30 cellular contexts compared by ENCODE assay signal in the genomic region with DNA sequence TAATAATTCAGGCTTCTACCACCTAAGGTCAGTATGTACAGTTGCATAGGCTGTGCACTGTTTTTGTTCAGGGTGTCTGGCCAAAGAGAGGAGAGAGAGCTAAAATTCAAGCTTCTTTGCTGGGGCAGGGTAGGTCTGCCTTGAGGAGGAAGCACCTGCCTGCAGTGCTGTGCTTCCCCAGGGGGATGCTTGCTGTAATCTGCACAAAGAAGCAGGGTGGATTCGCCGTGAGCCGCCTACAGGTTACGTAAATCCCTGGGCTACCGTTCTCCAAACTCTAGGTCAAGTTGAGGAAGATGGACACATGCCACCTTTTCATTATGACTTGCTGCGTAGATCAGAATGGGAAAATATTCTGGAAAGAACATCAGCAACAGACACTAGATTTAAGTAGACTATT.
DNase-seq lines count a peak whose midpoint lies in the region; ATAC-seq, FAIRE-seq and TF ChIP-seq lines count a peak whose summit lies in the region.
"Had no signal": no experiment of that assay in that cellular context is flagged by ENCODE, and none has a peak within 500 bp of the region (broad histone marks: within the 10 kb centered on the region; RNA-seq: fewer than 3 reads in every experiment).

No MANE protein-coding gene starts in this region.

- ATAC-seq in heart left ventricle (peak in 1 of 4 donors; percentile 77), left cardiac atrium (no peak)
- ATAC-seq: activated T-helper 17 cell treated with anti-CD3 and anti-CD28 coated beads, Interleukin-2, amount 50 U/mL, for 72 hours; naive thymus-derived CD4-positive, alpha-beta T cell; stimulated activated memory B cell treated with anti-CD40 and anti-IgM and Interleukin-4, amounts not matched to agents 10 μg/mL and 1 μg/mL and 100 μg/mL, for 72 hours had no signal

- intact Hi-C loops in heart left ventricle (cut with DNase I) (loop anchor here in 2 of 10 donors (5.0 to 10.0 kb wide), 3 partner anchors 104 to 434 kb away; no protein-coding TSS in a partner anchor), left cardiac atrium (cut with DNase I) (no loop called here), stomach (cut with DNase I; ENCODE audit: low total_unique reads) (no loop called here)

- no peak overlapping the region for H3K23ac ChIP-seq in mesenchymal stem cell (ENCODE audit: low read length in 2 of 2)

- H4K8ac ChIP-seq in mesenchymal stem cell (ENCODE audit: low read length), result peak overlapping the region; percentile 38

- H4K91ac ChIP-seq in mesenchymal stem cell (ENCODE audit: low read length), result peak overlapping the region; percentile 92

- no peak overlapping the region for H3K4me3 Mint-ChIP-seq in endodermal cell
- H3K4me3 Mint-ChIP-seq: activated CD4-positive, alpha-beta memory T cell treated with anti-CD3 and anti-CD28 coated beads, Interleukin-2, amount 10 ng/mL, durations not matched to agents 7 days and 5 days; activated naive CD4-positive, alpha-beta T cell treated with anti-CD3 and anti-CD28 coated beads, Interleukin-2, amount 50 U/mL, for 24 hours; activated T-helper 17 cell treated with anti-CD3 and anti-CD28 coated beads, Interleukin-2, amount 50 U/mL, for 72 hours; brain; CD4-positive, alpha-beta T cell; naive thymus-derived CD4-positive, alpha-beta T cell; stimulated activated memory B cell treated with anti-CD40 and anti-IgM and Interleukin-4, amounts not matched to agents 10 μg/mL and 1 μg/mL and 100 μg/mL, for 72 hours had no signal

- DNase-seq in heart left ventricle, result peak in 1 of 5 donors; percentile 46
- no peak for DNase-seq in left cardiac atrium
- peak; percentile 55 for DNase-seq in endodermal cell
- DNase-seq in mesenchymal stem cell, result no peak
- DNase-seq in stomach, result no peak
- DNase-seq in AG08395 (ENCODE audit: low spot score), result no peak
- no peak for DNase-seq in H54 (ENCODE audit: insufficient read length, low spot score)
- DNase-seq: 8988T; activated CD4-positive, alpha-beta memory T cell treated with anti-CD3 and anti-CD28 coated beads, Interleukin-2, amount 10 ng/mL, durations not matched to agents 7 days and 5 days; activated CD4-positive, alpha-beta T cell treated with anti-CD3 and anti-CD28 coated beads for 1 hour; activated CD8-positive, alpha-beta memory T cell treated with anti-CD3 and anti-CD28 coated beads, Interleukin-2, amount 50 U/mL, for 4 hours; amniotic stem cell; CD4-positive, alpha-beta T cell; DND-41; GOT3; MV-4-11; naive thymus-derived CD4-positive, alpha-beta T cell; NCI-H1436 treated with DMSO at 0.1 percent for 48 hours; NCI-H2107; NCI-H345; nucleus accumbens; Peyer's patch; SIG-M5 had no signal

- H3K27ac Mint-ChIP-seq in endodermal cell, result peak overlapping the region; percentile 3
- H3K27ac Mint-ChIP-seq: activated CD4-positive, alpha-beta memory T cell treated with anti-CD3 and anti-CD28 coated beads, Interleukin-2, amount 10 ng/mL, durations not matched to agents 7 days and 5 days; activated naive CD4-positive, alpha-beta T cell treated with anti-CD3 and anti-CD28 coated beads, Interleukin-2, amount 50 U/mL, for 24 hours; activated T-helper 17 cell treated with anti-CD3 and anti-CD28 coated beads, Interleukin-2, amount 50 U/mL, for 72 hours; CD4-positive, alpha-beta T cell; naive thymus-derived CD4-positive, alpha-beta T cell; progenitor cell of endocrine pancreas; stimulated activated memory B cell treated with anti-CD40 and anti-IgM and Interleukin-4, amounts not matched to agents 10 μg/mL and 1 μg/mL and 100 μg/mL, for 72 hours had no signal

- H2BK12ac ChIP-seq in mesenchymal stem cell (ENCODE audit: low read length in 2 of 2), result peak overlapping the region; percentile 40 to 100

- H3K4me1 ChIP-seq in heart left ventricle, result peaks cover 13 to 48% (median 32%) of the 10 kb centered on the region in 12 donors
- peaks cover 15% of the 10 kb centered on the region for H3K4me1 ChIP-seq in endodermal cell (ENCODE audit: control insufficient read depth, insufficient read depth, low read length)
- H3K4me1 ChIP-seq in mesenchymal stem cell (ENCODE audit: control insufficient read depth, insufficient read depth, low read depth, low read length), result no peaks in the 10 kb centered on the region
- peaks cover 0 to 44% (median 19%) of the 10 kb centered on the region in 5 donors for H3K4me1 ChIP-seq in subcutaneous abdominal adipose tissue (ENCODE audit: control insufficient read depth in 5 of 5, insufficient read depth in 5 of 5, low read length in 5 of 5)
- H3K4me1 ChIP-seq in stomach, result peaks cover 0 to 17% (median 14%) of the 10 kb centered on the region in 4 donors

- H3K18ac ChIP-seq in mesenchymal stem cell (ENCODE audit: low read depth in 1 of 2, low read length in 2 of 2), result peak overlapping the region; percentile 62 to 87

- TF ChIP-seq POLR2A in heart left ventricle (IDR thresholded peaks at IDR 0.05), result no peak
- no peak for TF ChIP-seq POLR2A in stomach (IDR thresholded peaks at IDR 0.05)
- no peak for TF ChIP-seq POLR2A in H54 (IDR thresholded peaks at IDR 0.05; ENCODE audit: low read depth, low read length)

- no peaks in the 10 kb centered on the region for H3K9me3 ChIP-seq in heart left ventricle
- H3K9me3 ChIP-seq in endodermal cell (ENCODE audit: control insufficient read depth, low read length), result no peaks in the 10 kb centered on the region
- H3K9me3 ChIP-seq in mesenchymal stem cell (ENCODE audit: control insufficient read depth, low read length), result no peaks in the 10 kb centered on the region
- no peaks in the 10 kb centered on the region for H3K9me3 ChIP-seq in subcutaneous abdominal adipose tissue (ENCODE audit: control insufficient read depth in 5 of 5, low read length in 5 of 5)
- H3K9me3 ChIP-seq in stomach, result no peaks in the 10 kb centered on the region
- H3K9me3 ChIP-seq: Peyer's patch, suprapubic skin had no signal

- peaks cover 4% of the 10 kb centered on the region for H3K27me3 Mint-ChIP-seq in endodermal cell (ENCODE audit: insufficient read depth)
- H3K27me3 Mint-ChIP-seq: activated CD4-positive, alpha-beta memory T cell treated with anti-CD3 and anti-CD28 coated beads, Interleukin-2, amount 10 ng/mL, durations not matched to agents 7 days and 5 days; activated naive CD4-positive, alpha-beta T cell treated with anti-CD3 and anti-CD28 coated beads, Interleukin-2, amount 50 U/mL, for 24 hours; brain; CD4-positive, alpha-beta T cell; naive thymus-derived CD4-positive, alpha-beta T cell; progenitor cell of endocrine pancreas had no signal

- no peak for TF ChIP-seq EP300 in stomach (IDR thresholded peaks at IDR 0.05)

- H3K4me1 Mint-ChIP-seq in endodermal cell, result peaks cover 23% of the 10 kb centered on the region
- H3K4me1 Mint-ChIP-seq: activated CD4-positive, alpha-beta memory T cell treated with anti-CD3 and anti-CD28 coated beads, Interleukin-2, amount 10 ng/mL, durations not matched to agents 7 days and 5 days; activated naive CD4-positive, alpha-beta T cell treated with anti-CD3 and anti-CD28 coated beads, Interleukin-2, amount 50 U/mL, for 24 hours; activated T-helper 17 cell treated with anti-CD3 and anti-CD28 coated beads, Interleukin-2, amount 50 U/mL, for 72 hours; naive thymus-derived CD4-positive, alpha-beta T cell; stimulated activated memory B cell treated with anti-CD40 and anti-IgM and Interleukin-4, amounts not matched to agents 10 μg/mL and 1 μg/mL and 100 μg/mL, for 72 hours had no signal

- no peaks in the 10 kb centered on the region for H3K36me3 Mint-ChIP-seq in endodermal cell (ENCODE audit: low read depth)
- H3K36me3 Mint-ChIP-seq: activated naive CD4-positive, alpha-beta T cell treated with anti-CD3 and anti-CD28 coated beads, Interleukin-2, amount 50 U/mL, for 24 hours; brain; naive thymus-derived CD4-positive, alpha-beta T cell; stimulated activated memory B cell treated with anti-CD40 and anti-IgM and Interleukin-4, amounts not matched to agents 10 μg/mL and 1 μg/mL and 100 μg/mL, for 72 hours had no signal

- H3K27me3 ChIP-seq in heart left ventricle, result no peaks in the 10 kb centered on the region
- H3K27me3 ChIP-seq in endodermal cell (ENCODE audit: control insufficient read depth, insufficient read depth, low read length, poor library complexity, severe bottlenecking), result no peaks in the 10 kb centered on the region
- no peaks in the 10 kb centered on the region for H3K27me3 ChIP-seq in mesenchymal stem cell (ENCODE audit: control insufficient read depth in 1 of 2, insufficient read depth in 1 of 2, low read length in 2 of 2)
- H3K27me3 ChIP-seq in subcutaneous abdominal adipose tissue (ENCODE audit: control insufficient read depth in 5 of 5, insufficient read depth in 4 of 5, low read length in 5 of 5), result peaks cover 0 to 2% (median 0%) of the 10 kb centered on the region in 5 donors
- H3K27me3 ChIP-seq in stomach, result no peaks in the 10 kb centered on the region
- H3K27me3 ChIP-seq: Peyer's patch, suprapubic skin had no signal

- H3K4ac ChIP-seq in mesenchymal stem cell (ENCODE audit: low read depth in 1 of 2, low read length in 2 of 2), result peak overlapping the region; percentile 62 to 89

- H3K4me2 ChIP-seq in mesenchymal stem cell (ENCODE audit: low read length, poor library complexity, severe bottlenecking), result no peak overlapping the region

- TF ChIP-seq CTCF in heart left ventricle (IDR thresholded peaks at IDR 0.05), result no peak
- TF ChIP-seq CTCF in endodermal cell (conservative IDR thresholded peaks at IDR 0.05), result peak; percentile 28
- TF ChIP-seq CTCF in stomach (IDR thresholded peaks at IDR 0.05), result no peak

- H3K14ac ChIP-seq in mesenchymal stem cell (ENCODE audit: low read length in 2 of 2), result no peak overlapping the region

- peak overlapping the region; percentile 78 for H2BK120ac ChIP-seq in mesenchymal stem cell (ENCODE audit: low read depth, low read length)

- no peak for FAIRE-seq in H54 (lab: Jason Lieb, UNC)

- H3K79me1 ChIP-seq in mesenchymal stem cell (replicated peaks; ENCODE audit: low read length, poor library complexity, severe bottlenecking), result no peaks in the 10 kb centered on the region

- H3K9me3 Mint-ChIP-seq in endodermal cell, result no peaks in the 10 kb centered on the region
- H3K9me3 Mint-ChIP-seq: activated CD4-positive, alpha-beta memory T cell treated with anti-CD3 and anti-CD28 coated beads, Interleukin-2, amount 10 ng/mL, durations not matched to agents 7 days and 5 days; activated naive CD4-positive, alpha-beta T cell treated with anti-CD3 and anti-CD28 coated beads, Interleukin-2, amount 50 U/mL, for 24 hours; brain; CD4-positive, alpha-beta T cell; stimulated activated memory B cell treated with anti-CD40 and anti-IgM and Interleukin-4, amounts not matched to agents 10 μg/mL and 1 μg/mL and 100 μg/mL, for 72 hours had no signal

- H3K9ac ChIP-seq in endodermal cell (ENCODE audit: extremely low read depth, low read length, poor library complexity, severe bottlenecking), result no peak overlapping the region
- no peak overlapping the region for H3K9ac ChIP-seq in mesenchymal stem cell (ENCODE audit: low read length)
- no peak overlapping the region for H3K9ac ChIP-seq in subcutaneous abdominal adipose tissue (ENCODE audit: low read length in 5 of 5)

- H3K36me3 ChIP-seq in heart left ventricle (no peaks in the 10 kb centered on the region), endodermal cell (ENCODE audit: control insufficient read depth, insufficient read depth, low read length) (no peaks in the 10 kb centered on the region), mesenchymal stem cell (ENCODE audit: control insufficient read depth in 1 of 2, insufficient read depth in 2 of 2, low read depth in 1 of 2, low read length in 2 of 2) (no peaks in the 10 kb centered on the region), subcutaneous abdominal adipose tissue (ENCODE audit: control insufficient read depth in 5 of 5, insufficient read depth in 5 of 5, low read length in 5 of 5) (no peaks in the 10 kb centered on the region), stomach (no peaks in the 10 kb centered on the region)
- H3K36me3 ChIP-seq: Peyer's patch, suprapubic skin had no signal

- 45 to 65% (median 59%) methylated on average over 6 of the region's 6 CpGs for WGBS in heart left ventricle, 4 donors
- WGBS in endodermal cell (ENCODE audit: insufficient coverage in 1 of 2, insufficient read length in 1 of 2), 2 experiments, result 86 to 87% methylated on average over 5 to 6 of the region's 6 CpGs
- 96% methylated on average over 5 of the region's 6 CpGs for WGBS in mesenchymal stem cell
- 83 to 89% (median 85%) methylated on average over 6 of the region's 6 CpGs for whole genome bisulfite sequencing in stomach, 5 donors

- no peak overlapping the region for H3K4me3 ChIP-seq in heart left ventricle
- no peak overlapping the region for H3K4me3 ChIP-seq in endodermal cell (ENCODE audit: low read length)
- no peak overlapping the region for H3K4me3 ChIP-seq in mesenchymal stem cell (ENCODE audit: insufficient read depth in 1 of 2, low read depth in 1 of 2, low read length in 2 of 2)
- no peak overlapping the region for H3K4me3 ChIP-seq in subcutaneous abdominal adipose tissue (ENCODE audit: low read depth in 1 of 5, low read length in 5 of 5)
- H3K4me3 ChIP-seq in stomach, result no peak overlapping the region
- H3K4me3 ChIP-seq: Peyer's patch, suprapubic skin had no signal

- peak overlapping the region; percentile 50 to 85 (median 79) for H3K27ac ChIP-seq in heart left ventricle
- no peak overlapping the region for H3K27ac ChIP-seq in endodermal cell (ENCODE audit: low read depth, low read length)
- H3K27ac ChIP-seq in mesenchymal stem cell (ENCODE audit: low read length, poor library complexity, severe bottlenecking), result no peak overlapping the region
- peak overlapping the region; percentile 81 for H3K27ac ChIP-seq in subcutaneous abdominal adipose tissue (ENCODE audit: low read depth, low read length)
- peak overlapping the region in 1 of 5 donors; percentile 22 for H3K27ac ChIP-seq in stomach
- H3K27ac ChIP-seq: Peyer's patch had no signal

- peak overlapping the region; percentile 41 for H2BK15ac ChIP-seq in mesenchymal stem cell (ENCODE audit: low read depth, poor library complexity, severe bottlenecking)

- H2AK5ac ChIP-seq in mesenchymal stem cell (ENCODE audit: low read length, severe bottlenecking), result no peak overlapping the region

- H2BK5ac ChIP-seq in mesenchymal stem cell (ENCODE audit: low read depth, low read length, poor library complexity, severe bottlenecking), result no peak overlapping the region

- H2AFZ ChIP-seq in mesenchymal stem cell (ENCODE audit: low read depth, low read length), result no peak overlapping the region

Comparison
In these comparisons a context has a peak if more than half of its experiments do, and no peak if none do; other contexts are left out.
1. H3K27ac ChIP-seq: peak in heart left ventricle (12 of 12) and subcutaneous abdominal adipose tissue (single experiment); none in endodermal cell (single experiment) and mesenchymal stem cell (single experiment).